1 cellular context compared by ENCODE assay signal in the genomic region with DNA sequence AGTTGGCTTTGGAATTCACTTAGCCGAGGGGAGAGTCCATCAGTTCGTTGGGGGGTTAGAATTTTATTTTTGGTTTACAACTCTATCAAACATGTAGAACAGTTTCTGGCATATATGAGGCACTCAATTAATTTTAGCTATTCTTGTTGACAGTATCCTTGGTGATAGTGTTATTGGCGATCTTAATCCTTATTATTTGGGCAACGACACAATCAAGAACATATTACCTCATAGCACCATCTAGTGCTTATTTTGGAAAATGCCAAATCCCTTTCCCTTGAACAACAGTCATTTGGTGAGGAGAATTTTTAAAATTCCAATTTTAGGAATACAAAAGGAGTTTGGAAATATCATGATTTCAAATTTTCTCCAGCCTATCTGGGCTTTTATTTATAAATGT.
A peak's percentile ranks its signal among the peaks of the same experiment; 100 is the strongest.
TF ChIP-seq lines count a peak whose summit lies in the region.

No MANE protein-coding gene starts in this region.

TF ChIP-seq in K562, 482 proteins besides CTCF, POLR2A, EP300 and RAD21:
- no peak for TF ChIP-seq MXI1 (IDR thresholded peaks at IDR 0.05; ENCODE audit: low read depth, low read length)
- TF ChIP-seq, protein P1, sequence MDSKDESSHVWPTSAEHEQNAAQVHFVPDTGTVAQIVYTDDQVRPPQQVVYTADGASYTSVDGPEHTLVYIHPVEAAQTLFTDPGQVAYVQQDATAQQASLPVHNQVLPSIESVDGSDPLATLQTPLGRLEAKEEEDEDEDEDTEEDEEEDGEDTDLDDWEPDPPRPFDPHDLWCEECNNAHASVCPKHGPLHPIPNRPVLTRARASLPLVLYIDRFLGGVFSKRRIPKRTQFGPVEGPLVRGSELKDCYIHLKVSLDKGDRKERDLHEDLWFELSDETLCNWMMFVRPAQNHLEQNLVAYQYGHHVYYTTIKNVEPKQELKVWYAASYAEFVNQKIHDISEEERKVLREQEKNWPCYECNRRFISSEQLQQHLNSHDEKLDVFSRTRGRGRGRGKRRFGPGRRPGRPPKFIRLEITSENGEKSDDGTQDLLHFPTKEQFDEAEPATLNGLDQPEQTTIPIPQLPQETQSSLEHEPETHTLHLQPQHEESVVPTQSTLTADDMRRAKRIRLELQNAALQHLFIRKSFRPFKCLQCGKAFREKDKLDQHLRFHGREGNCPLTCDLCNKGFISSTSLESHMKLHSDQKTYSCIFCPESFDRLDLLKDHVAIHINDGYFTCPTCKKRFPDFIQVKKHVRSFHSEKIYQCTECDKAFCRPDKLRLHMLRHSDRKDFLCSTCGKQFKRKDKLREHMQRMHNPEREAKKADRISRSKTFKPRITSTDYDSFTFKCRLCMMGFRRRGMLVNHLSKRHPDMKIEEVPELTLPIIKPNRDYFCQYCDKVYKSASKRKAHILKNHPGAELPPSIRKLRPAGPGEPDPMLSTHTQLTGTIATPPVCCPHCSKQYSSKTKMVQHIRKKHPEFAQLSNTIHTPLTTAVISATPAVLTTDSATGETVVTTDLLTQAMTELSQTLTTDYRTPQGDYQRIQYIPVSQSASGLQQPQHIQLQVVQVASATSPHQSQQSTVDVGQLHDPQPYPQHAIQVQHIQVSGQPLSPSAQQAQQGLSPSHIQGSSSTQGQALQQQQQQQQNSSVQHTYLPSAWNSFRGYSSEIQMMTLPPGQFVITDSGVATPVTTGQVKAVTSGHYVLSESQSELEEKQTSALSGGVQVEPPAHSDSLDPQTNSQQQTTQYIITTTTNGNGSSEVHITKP (IDR thresholded peaks at IDR 0.05; ENCODE audit: partially characterized antibody), result peak; percentile 59
- TF ChIP-seq, protein P2, sequence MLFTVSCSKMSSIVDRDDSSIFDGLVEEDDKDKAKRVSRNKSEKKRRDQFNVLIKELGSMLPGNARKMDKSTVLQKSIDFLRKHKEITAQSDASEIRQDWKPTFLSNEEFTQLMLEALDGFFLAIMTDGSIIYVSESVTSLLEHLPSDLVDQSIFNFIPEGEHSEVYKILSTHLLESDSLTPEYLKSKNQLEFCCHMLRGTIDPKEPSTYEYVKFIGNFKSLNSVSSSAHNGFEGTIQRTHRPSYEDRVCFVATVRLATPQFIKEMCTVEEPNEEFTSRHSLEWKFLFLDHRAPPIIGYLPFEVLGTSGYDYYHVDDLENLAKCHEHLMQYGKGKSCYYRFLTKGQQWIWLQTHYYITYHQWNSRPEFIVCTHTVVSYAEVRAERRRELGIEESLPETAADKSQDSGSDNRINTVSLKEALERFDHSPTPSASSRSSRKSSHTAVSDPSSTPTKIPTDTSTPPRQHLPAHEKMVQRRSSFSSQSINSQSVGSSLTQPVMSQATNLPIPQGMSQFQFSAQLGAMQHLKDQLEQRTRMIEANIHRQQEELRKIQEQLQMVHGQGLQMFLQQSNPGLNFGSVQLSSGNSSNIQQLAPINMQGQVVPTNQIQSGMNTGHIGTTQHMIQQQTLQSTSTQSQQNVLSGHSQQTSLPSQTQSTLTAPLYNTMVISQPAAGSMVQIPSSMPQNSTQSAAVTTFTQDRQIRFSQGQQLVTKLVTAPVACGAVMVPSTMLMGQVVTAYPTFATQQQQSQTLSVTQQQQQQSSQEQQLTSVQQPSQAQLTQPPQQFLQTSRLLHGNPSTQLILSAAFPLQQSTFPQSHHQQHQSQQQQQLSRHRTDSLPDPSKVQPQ (CRISPR knock-in tag; IDR thresholded peaks at IDR 0.05; ENCODE audit: borderline replicate concordance), result no peak
- TF ChIP-seq, protein P3, sequence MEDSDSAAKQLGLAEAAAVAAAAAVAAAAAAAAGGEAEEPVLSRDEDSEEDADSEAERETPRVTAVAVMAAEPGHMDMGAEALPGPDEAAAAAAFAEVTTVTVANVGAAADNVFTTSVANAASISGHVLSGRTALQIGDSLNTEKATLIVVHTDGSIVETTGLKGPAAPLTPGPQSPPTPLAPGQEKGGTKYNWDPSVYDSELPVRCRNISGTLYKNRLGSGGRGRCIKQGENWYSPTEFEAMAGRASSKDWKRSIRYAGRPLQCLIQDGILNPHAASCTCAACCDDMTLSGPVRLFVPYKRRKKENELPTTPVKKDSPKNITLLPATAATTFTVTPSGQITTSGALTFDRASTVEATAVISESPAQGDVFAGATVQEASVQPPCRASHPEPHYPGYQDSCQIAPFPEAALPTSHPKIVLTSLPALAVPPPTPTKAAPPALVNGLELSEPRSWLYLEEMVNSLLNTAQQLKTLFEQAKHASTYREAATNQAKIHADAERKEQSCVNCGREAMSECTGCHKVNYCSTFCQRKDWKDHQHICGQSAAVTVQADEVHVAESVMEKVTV (CRISPR knock-in tag; IDR thresholded peaks at IDR 0.05), result peak; percentile 38; the same call in 1 of the 2 replicates
- TF ChIP-seq PHF8 (IDR thresholded peaks at IDR 0.05; ENCODE audit: borderline replicate concordance, low read length), result no peak
